Comparison of ENCODE assay signal across 21 cellular contexts in the genomic region with DNA sequence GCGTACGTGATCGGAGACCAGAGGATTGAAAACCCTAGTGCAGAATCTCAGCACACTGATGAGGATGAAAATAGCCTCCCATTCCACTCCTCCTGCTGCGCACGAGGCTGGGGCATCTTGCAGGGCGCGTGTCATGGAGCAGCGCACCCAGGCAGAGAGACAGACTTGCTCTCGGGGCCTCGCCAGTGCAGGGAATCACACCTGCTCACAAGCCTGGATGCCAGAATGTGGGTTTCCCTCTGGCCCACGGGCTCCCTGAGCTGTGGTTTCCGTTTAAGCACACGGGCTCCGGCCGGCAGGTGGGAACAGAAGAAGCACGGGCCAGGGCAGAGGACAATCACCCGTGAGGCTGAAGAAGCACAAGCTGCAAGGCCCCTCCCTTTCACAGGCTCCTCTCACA. TPM values are rescaled to one million over a fixed set of nuclear protein-coding genes. Genes with fewer than 3 reads are reported as not detected.
A peak's percentile ranks its signal among the peaks of the same experiment; 100 is the strongest.
DNase-seq lines count a peak whose midpoint lies in the region; ATAC-seq and TF ChIP-seq lines count a peak whose summit lies in the region.
"Had no signal": no experiment of that assay in that cellular context is flagged by ENCODE, and none has a peak within 500 bp of the region (broad histone marks: within the 10 kb centered on the region; RNA-seq: fewer than 3 reads in every experiment).

No MANE protein-coding gene starts in this region.

- no peak for TF ChIP-seq CTCF in NB4 (IDR thresholded peaks at IDR 0.05; ENCODE audit: low read depth, low read length)
- no peak for TF ChIP-seq CTCF in lower leg skin (IDR thresholded peaks at IDR 0.05)
- TF ChIP-seq CTCF in progenitor cell of endocrine pancreas (IDR thresholded peaks at IDR 0.05; ENCODE audit: unreplicated experiment): no peak
- TF ChIP-seq CTCF in natural killer cell (IDR thresholded peaks at IDR 0.05): no peak

- no peaks in the 10 kb centered on the region for H3K9me3 Mint-ChIP-seq in progenitor cell of endocrine pancreas (ENCODE audit: low read depth)
- no peaks in the 10 kb centered on the region for H3K9me3 Mint-ChIP-seq in natural killer cell
- H3K9me3 Mint-ChIP-seq in stimulated activated memory B cell treated with anti-CD40 and anti-IgM and Interleukin-4, amounts not matched to agents 10 μg/mL and 1 μg/mL and 100 μg/mL, for 72 hours: no peaks in the 10 kb centered on the region
- H3K9me3 Mint-ChIP-seq: GM23338 had no signal

- H3K4me3 ChIP-seq in NB4 (ENCODE audit: low read depth, low read length): peak overlapping the region; percentile 72
- no peak overlapping the region for H3K4me3 ChIP-seq in lower leg skin (ENCODE audit: low read depth, poor library complexity, severe bottlenecking)
- H3K4me3 ChIP-seq: GM23338 had no signal

- intact Hi-C loops in lower leg skin (cut with DNase I; ENCODE audit: low total_unique reads) (no loop called here), natural killer cell (cut with micrococcal nuclease) (no loop called here)

- ATAC-seq in HG02840 (IDR thresholded peaks at IDR 0.05; ENCODE audit: low FRiP score, unreplicated experiment) (no peak), natural killer cell (no peak)
- ATAC-seq in stimulated activated memory B cell treated with anti-CD40 and anti-IgM and Interleukin-4, amounts not matched to agents 10 μg/mL and 1 μg/mL and 100 μg/mL, for 72 hours: no peak
- ATAC-seq: GM23338 had no signal

- peaks cover 73% of the 10 kb centered on the region for H3K27me3 Mint-ChIP-seq in progenitor cell of endocrine pancreas
- H3K27me3 Mint-ChIP-seq in natural killer cell (ENCODE audit: low read depth in 2 of 2): peaks cover 6 to 10% of the 10 kb centered on the region in 2 donors
- peaks cover 56% of the 10 kb centered on the region for H3K27me3 Mint-ChIP-seq in stimulated activated memory B cell treated with anti-CD40 and anti-IgM and Interleukin-4, amounts not matched to agents 10 μg/mL and 1 μg/mL and 100 μg/mL, for 72 hours

- TF ChIP-seq POLR2A in NB4 (IDR thresholded peaks at IDR 0.05; ENCODE audit: extremely low read depth, insufficient read length) (no peak), lower leg skin (IDR thresholded peaks at IDR 0.05) (no peak)

- H3K4me3 Mint-ChIP-seq in progenitor cell of endocrine pancreas (ENCODE audit: low read depth): no peak overlapping the region
- H3K4me3 Mint-ChIP-seq in natural killer cell: no peak overlapping the region
- no peak overlapping the region for H3K4me3 Mint-ChIP-seq in stimulated activated memory B cell treated with anti-CD40 and anti-IgM and Interleukin-4, amounts not matched to agents 10 μg/mL and 1 μg/mL and 100 μg/mL, for 72 hours
- H3K4me3 Mint-ChIP-seq: GM23338 had no signal

- H3K27ac Mint-ChIP-seq in progenitor cell of endocrine pancreas (no peak overlapping the region), natural killer cell (no peak overlapping the region)
- H3K27ac Mint-ChIP-seq in stimulated activated memory B cell treated with anti-CD40 and anti-IgM and Interleukin-4, amounts not matched to agents 10 μg/mL and 1 μg/mL and 100 μg/mL, for 72 hours: no peak overlapping the region

- H3K4me1 Mint-ChIP-seq in progenitor cell of endocrine pancreas (ENCODE audit: low read depth): peaks cover 3% of the 10 kb centered on the region
- H3K4me1 Mint-ChIP-seq in natural killer cell: no peaks in the 10 kb centered on the region
- peaks cover 35% of the 10 kb centered on the region for H3K4me1 Mint-ChIP-seq in stimulated activated memory B cell treated with anti-CD40 and anti-IgM and Interleukin-4, amounts not matched to agents 10 μg/mL and 1 μg/mL and 100 μg/mL, for 72 hours

- DNase-seq in AG20443 (ENCODE audit: low spot score) (peak; percentile 4), NB4 (ENCODE audit: low read depth) (no peak), lower leg skin (ENCODE audit: low spot score in 2 of 2) (peak; percentile 1 to 42), progenitor cell of endocrine pancreas (ENCODE audit: low spot score, unreplicated experiment) (peak; percentile 8), natural killer cell (no peak)
- no peak for DNase-seq in stimulated activated CD4-positive, alpha-beta T cell treated with anti-CD3 and anti-CD28 coated beads, Interleukin-2, amount 100 ng/mL, for 48 hours
- DNase-seq: DMS 273 treated with DMSO at 0.1 percent for 48 hours, GF-D8, IMR-90, Kasumi-1, MM.1S, NCI-H1105 treated with DMSO at 0.1 percent for 48 hours, NCI-H1694 treated with DMSO at 0.1 percent for 48 hours, NCI-H69, SIG-M5 had no signal

- no peaks in the 10 kb centered on the region for H3K36me3 Mint-ChIP-seq in progenitor cell of endocrine pancreas (ENCODE audit: insufficient read depth)
- H3K36me3 Mint-ChIP-seq in natural killer cell: no peaks in the 10 kb centered on the region
- H3K36me3 Mint-ChIP-seq in stimulated activated memory B cell treated with anti-CD40 and anti-IgM and Interleukin-4, amounts not matched to agents 10 μg/mL and 1 μg/mL and 100 μg/mL, for 72 hours: no peaks in the 10 kb centered on the region

- 89 to 92% methylated on average over 17 of the region's 17 CpGs for WGBS in lower leg skin, 2 donors

RNA-seq across cellular contexts. Expression of gene FGF6, which starts 2.0 kb away (rescaled TPM):
- total RNA-seq in lower leg skin: not detected
- total RNA-seq in progenitor cell of endocrine pancreas: not detected in 2 replicates
- not detected for total RNA-seq in natural killer cell
- total RNA-seq: Daoy, GM23338, HT1080, IMR-90, OCI-LY7 had no signal

Comparison
In these comparisons a context has a peak if more than half of its experiments do, and no peak if none do; other contexts are left out.
1. DNase-seq: peak in AG20443 (single experiment), lower leg skin (2 of 2) and progenitor cell of endocrine pancreas (single experiment); none in NB4 (single experiment), stimulated activated CD4-positive, alpha-beta T cell treated with anti-CD3 and anti-CD28 coated beads, Interleukin-2, amount 100 ng/mL, for 48 hours (0 of 2) and natural killer cell (single experiment).